2 cellular contexts compared by ENCODE assay signal in genomic region chrX:119895843-119896326, GRCh38.
TF ChIP-seq lines count a peak whose summit lies in the region.

TSS of gene AKAP14 (plus strand) at chrX:119895893. CDS start at chrX:119903224, 7,331 bp downstream.

TF ChIP-seq in GM23338, 12 proteins besides CTCF, POLR2A, EP300 and RAD21:
- TF ChIP-seq STAT1 (IDR thresholded peaks at IDR 0.05; ENCODE audit: unreplicated experiment) (no peak), EZH2 (IDR thresholded peaks at IDR 0.05; ENCODE audit: low read depth, unreplicated experiment) (no peak), POLR2AphosphoS5 (IDR thresholded peaks at IDR 0.05; ENCODE audit: low read depth) (no peak), EZH2phosphoT487 (IDR thresholded peaks at IDR 0.05; ENCODE audit: unreplicated experiment) (no peak), CREB1 (CRISPR knock-in tag; IDR thresholded peaks at IDR 0.05; ENCODE audit: low read depth) (no peak), ETS1 (IDR thresholded peaks at IDR 0.05) (no peak), ZNF331 (CRISPR knock-in tag; IDR thresholded peaks at IDR 0.05; ENCODE audit: low read depth) (no peak), ZNF462 (CRISPR knock-in tag; IDR thresholded peaks at IDR 0.05) (no peak), REST (IDR thresholded peaks at IDR 0.05; ENCODE audit: unreplicated experiment) (no peak), JUNB (IDR thresholded peaks at IDR 0.05; ENCODE audit: unreplicated experiment) (no peak), ZNF114 (CRISPR knock-in tag; IDR thresholded peaks at IDR 0.05) (no peak), NANOG (IDR thresholded peaks at IDR 0.05; ENCODE audit: borderline replicate concordance) (no peak)
TF ChIP-seq in GM23338: peak in this region for 0.

TF ChIP-seq in HepG2, 621 proteins besides CTCF, POLR2A, EP300 and RAD21:
- TF ChIP-seq USF2 (IDR thresholded peaks at IDR 0.05; ENCODE audit: low read depth, low read length) (no peak), USF2 (CRISPR knock-in tag; IDR thresholded peaks at IDR 0.05; ENCODE audit: borderline replicate concordance) (no peak), ZNF251 (CRISPR knock-in tag; IDR thresholded peaks at IDR 0.05) (no peak), ZNF256 (CRISPR knock-in tag; conservative IDR thresholded peaks at IDR 0.05) (no peak), HBP1 (CRISPR knock-in tag; IDR thresholded peaks at IDR 0.05; ENCODE audit: low read depth) (no peak), ZNF639 (CRISPR knock-in tag; conservative IDR thresholded peaks at IDR 0.05) (no peak), RORA (CRISPR knock-in tag; IDR thresholded peaks at IDR 0.05) (no peak), PRDM15 (CRISPR knock-in tag; IDR thresholded peaks at IDR 0.05) (no peak), TRIM24 (CRISPR knock-in tag; IDR thresholded peaks at IDR 0.05) (no peak), ZNF292 (CRISPR knock-in tag; IDR thresholded peaks at IDR 0.05; ENCODE audit: borderline replicate concordance, low read depth) (no peak), ZNF343 (CRISPR knock-in tag; IDR thresholded peaks at IDR 0.05) (no peak), ZNF275 (CRISPR knock-in tag; IDR thresholded peaks at IDR 0.05; ENCODE audit: borderline replicate concordance) (no peak)
